Comparison of ENCODE assay signal across 8 cellular contexts in the genomic region with DNA sequence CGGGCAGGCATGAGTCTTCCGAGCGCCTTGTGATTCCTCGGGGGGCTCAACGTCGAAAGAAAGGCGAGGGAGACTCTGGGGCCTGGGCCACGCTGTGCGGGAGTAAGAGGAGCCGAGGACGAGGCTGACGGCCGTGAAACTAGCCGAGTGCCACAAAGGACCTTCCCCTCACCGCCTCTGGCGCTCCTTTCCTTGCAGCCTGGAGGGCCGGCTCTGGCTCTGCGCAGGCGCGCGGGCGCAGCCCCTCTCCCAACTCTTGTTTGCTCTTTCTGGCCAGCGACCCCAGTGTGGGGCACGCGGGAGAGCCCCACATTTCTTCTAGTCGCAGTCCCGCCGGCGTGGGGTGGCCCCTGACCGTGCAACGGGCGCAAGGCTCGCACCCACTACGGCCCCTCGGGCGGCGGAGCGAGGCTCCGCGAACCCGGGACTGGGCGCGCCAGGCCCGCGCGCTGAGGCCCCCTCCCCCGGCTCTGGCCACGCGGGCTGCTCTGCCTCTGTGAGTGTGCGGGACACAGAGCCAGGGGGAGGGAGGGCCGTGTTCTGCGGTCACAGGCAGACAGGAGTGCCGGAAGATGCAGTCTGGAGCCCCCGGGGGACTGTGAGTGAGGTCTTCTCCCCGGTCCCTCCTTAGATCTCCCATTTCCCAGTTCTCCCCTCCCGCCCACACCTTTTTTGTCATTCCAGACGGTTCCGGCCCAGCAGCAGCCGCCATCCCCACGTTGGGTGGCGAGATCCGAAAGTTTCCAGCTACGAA. TPM values are rescaled to one million over a fixed set of nuclear protein-coding genes. Genes with fewer than 3 reads are reported as not detected.
A peak's percentile ranks its signal among the peaks of the same experiment; 100 is the strongest.
DNase-seq lines count a peak whose midpoint lies in the region; ATAC-seq and TF ChIP-seq lines count a peak whose summit lies in the region.

No MANE protein-coding gene starts in this region.

- H3K36me3 Mint-ChIP-seq in activated CD4-positive, alpha-beta memory T cell treated with anti-CD3 and anti-CD28 coated beads, Interleukin-2, amount 10 ng/mL, durations not matched to agents 7 days and 5 days (ENCODE audit: low read depth) = peaks cover 27% of the 10 kb centered on the region

- H3K9me3 Mint-ChIP-seq in activated CD4-positive, alpha-beta memory T cell treated with anti-CD3 and anti-CD28 coated beads, Interleukin-2, amount 10 ng/mL, durations not matched to agents 7 days and 5 days = no peaks in the 10 kb centered on the region

- no TSS peak for BruUV-seq in A673 (replicated peaks; lab: Mats Ljungman, UMichigan)

- H3K27ac Mint-ChIP-seq in activated CD4-positive, alpha-beta memory T cell treated with anti-CD3 and anti-CD28 coated beads, Interleukin-2, amount 10 ng/mL, durations not matched to agents 7 days and 5 days = peak overlapping the region; percentile 93

- peaks cover 14% of the 10 kb centered on the region for H3K4me1 ChIP-seq in A673 (ENCODE audit: insufficient read depth, low read length, poor library complexity, severe bottlenecking)

- peaks cover 27% of the 10 kb centered on the region for H3K4me1 Mint-ChIP-seq in activated CD4-positive, alpha-beta memory T cell treated with anti-CD3 and anti-CD28 coated beads, Interleukin-2, amount 10 ng/mL, durations not matched to agents 7 days and 5 days

- peak overlapping the region; percentile 100 for H3K4me3 ChIP-seq in A673 (ENCODE audit: low read depth, low read length, poor library complexity, severe bottlenecking)

- DNase-seq in A673 (ENCODE audit: low spot score) (peak; percentile 84), GM20000 (ENCODE audit: low spot score) (peak; percentile 64), NCI-H748 (lab: John Stamatoyannopoulos, UW; ENCODE audit: unreplicated experiment) (peak; percentile 82), lung microvascular endothelial cell (ENCODE audit: low read depth in 2 of 2) (peak; percentile 73 to 75)
- DNase-seq in activated CD4-positive, alpha-beta memory T cell treated with anti-CD3 and anti-CD28 coated beads, Interleukin-2, amount 10 ng/mL, durations not matched to agents 7 days and 5 days = peak; percentile 68
- DNase-seq in effector CD4-positive, alpha-beta T cell = peak; percentile 50
- peak; percentile 22 to 62 (median 28) for DNase-seq in stimulated activated CD4-positive, alpha-beta T cell treated with anti-CD3 and anti-CD28 coated beads, TNF-alpha, amount 100 ng/mL, for 4 hours (ENCODE audit: low read depth in 3 of 3)

- H3K4me3 Mint-ChIP-seq in activated CD4-positive, alpha-beta memory T cell treated with anti-CD3 and anti-CD28 coated beads, Interleukin-2, amount 10 ng/mL, durations not matched to agents 7 days and 5 days = peak overlapping the region; percentile 95

- TF ChIP-seq CTCF in A673 (conservative IDR thresholded peaks at IDR 0.05; ENCODE audit: low read depth, low read length) (no peak), GM20000 (IDR thresholded peaks at IDR 0.05; ENCODE audit: extremely low read depth, missing control alignments) (no peak)

- intact Hi-C loops in A673 (cut with micrococcal nuclease; ENCODE audit: unreplicated experiment) = loop anchor here (5.0 kb wide), 1 partner anchor 355 kb away; a partner anchor contains a TSS

- H3K27me3 Mint-ChIP-seq in activated CD4-positive, alpha-beta memory T cell treated with anti-CD3 and anti-CD28 coated beads, Interleukin-2, amount 10 ng/mL, durations not matched to agents 7 days and 5 days = no peaks in the 10 kb centered on the region

- no peaks in the 10 kb centered on the region for H3K27me3 ChIP-seq in A673 (replicated peaks; ENCODE audit: insufficient read depth, low read depth, low read length, poor library complexity)

- H3K27ac ChIP-seq in A673 (ENCODE audit: low read depth, low read length, poor library complexity, severe bottlenecking) = peak overlapping the region; percentile 100

- POLR2A ChIA-PET in A673 (lab: Charles Lee; ENCODE audit: low non-redundant PET) = interaction anchor here (0.6 to 1.5 kb wide), 4 partner anchors 19 to 142 kb away, joined by 5 to 10 read pairs (median 6); a partner anchor contains a TSS
- POLR2A ChIA-PET in activated CD4-positive, alpha-beta memory T cell treated with anti-CD3 and anti-CD28 coated beads, Interleukin-2, amount 10 ng/mL, durations not matched to agents 7 days and 5 days (lab: Charles Lee) = interaction anchor here (0.8 to 5.0 kb wide), 31 partner anchors 8 to 496 kb away, joined by 3 to 136 read pairs (median 9); a partner anchor contains a TSS

- no peaks in the 10 kb centered on the region for H3K9me3 ChIP-seq in A673 (ENCODE audit: low read depth, low read length, poor library complexity, severe bottlenecking)

- H3K36me3 ChIP-seq in A673 (ENCODE audit: insufficient read depth, low read length, poor library complexity, severe bottlenecking) = peaks cover 8% of the 10 kb centered on the region

- no peak for ATAC-seq in HG03342 (IDR thresholded peaks at IDR 0.05; ENCODE audit: unreplicated experiment)

- CTCF ChIA-PET in A673 (lab: Charles Lee) = no interaction called here
- CTCF ChIA-PET in activated CD4-positive, alpha-beta memory T cell treated with anti-CD3 and anti-CD28 coated beads, Interleukin-2, amount 10 ng/mL, durations not matched to agents 7 days and 5 days (lab: Charles Lee) = interaction anchor here (0.6 to 3.0 kb wide), 7 partner anchors 17 to 142 kb away, joined by 3 to 13 read pairs (median 5); a partner anchor contains a TSS

RNA-seq across cellular contexts. Expression of a gene that starts 1.0 kb away (rescaled TPM):
- 48.1 and 53.8 TPM in 2 replicates for total RNA-seq in A673 (2021)
- total RNA-seq in activated CD4-positive, alpha-beta memory T cell treated with anti-CD3 and anti-CD28 coated beads, Interleukin-2, amount 10 ng/mL, durations not matched to agents 7 days and 5 days = 10 to 100 TPM; 38.7 to 41.2 TPM
- total RNA-seq in lung microvascular endothelial cell = 11.6 and 16.5 TPM in 2 replicates

RNA-seq across cellular contexts. Expression of a gene that starts 20.9 kb away (rescaled TPM):
- total RNA-seq in A673 (2021) = 72.6 and 85.5 TPM in 2 replicates
- 10 to 100 TPM; 43.9 to 55.3 TPM for total RNA-seq in activated CD4-positive, alpha-beta memory T cell treated with anti-CD3 and anti-CD28 coated beads, Interleukin-2, amount 10 ng/mL, durations not matched to agents 7 days and 5 days
- 63.2 and 66.1 TPM in 2 replicates for total RNA-seq in lung microvascular endothelial cell

RNA-seq across cellular contexts. Expression of a gene that starts 21.3 kb away (rescaled TPM):
- total RNA-seq in A673 (2021) (125 and 127 TPM in 2 replicates), lung microvascular endothelial cell (60.4 and 81.0 TPM in 2 replicates)
- 10 to 100 TPM; 69.9 to 72.2 TPM for total RNA-seq in activated CD4-positive, alpha-beta memory T cell treated with anti-CD3 and anti-CD28 coated beads, Interleukin-2, amount 10 ng/mL, durations not matched to agents 7 days and 5 days

Comparison
In these comparisons a context has a peak if more than half of its experiments do, and no peak if none do; other contexts are left out.
1. DNase-seq: peak in every context shown above with its lines; median percentile 84 in A673; 82 in NCI-H748; 74 in lung microvascular endothelial cell; 68 in activated CD4-positive, alpha-beta memory T cell treated with anti-CD3 and anti-CD28 coated beads, Interleukin-2, amount 10 ng/mL, durations not matched to agents 7 days and 5 days; 64 in GM20000; 50 in effector CD4-positive, alpha-beta T cell; 28 in stimulated activated CD4-positive, alpha-beta T cell treated with anti-CD3 and anti-CD28 coated beads, TNF-alpha, amount 100 ng/mL, for 4 hours.